19 cellular contexts compared by ENCODE assay signal in the genomic region with DNA sequence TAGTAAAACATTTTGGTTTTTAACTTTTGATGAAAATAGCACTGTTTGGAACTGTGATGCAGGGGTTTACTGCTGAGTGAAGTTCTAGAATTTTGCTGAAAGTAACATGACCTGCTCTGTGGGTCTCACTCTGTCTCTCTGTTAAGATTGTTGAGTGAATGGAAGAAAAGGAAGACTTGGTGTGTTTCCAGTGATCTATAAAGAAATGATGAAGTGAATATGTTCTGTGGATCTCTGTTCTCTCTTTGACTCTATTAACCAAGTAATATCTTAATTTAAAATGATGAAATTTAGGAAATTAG.
A peak's percentile ranks its signal among the peaks of the same experiment; 100 is the strongest.
DNase-seq lines count a peak whose midpoint lies in the region; FAIRE-seq and TF ChIP-seq lines count a peak whose summit lies in the region.
"Had no signal": no experiment of that assay in that cellular context is flagged by ENCODE, and none has a peak within 500 bp of the region (broad histone marks: within the 10 kb centered on the region; RNA-seq: fewer than 3 reads in every experiment).

No MANE protein-coding gene starts in this region.

- CTCF ChIA-PET in activated CD4-positive, alpha-beta T cell treated with anti-CD3 and anti-CD28 coated beads, Interleukin-2, amount 10 ng/mL, durations not matched to agents 7 days and 5 days (lab: Charles Lee) = no interaction called here

- POLR2A ChIA-PET in activated CD4-positive, alpha-beta T cell treated with anti-CD3 and anti-CD28 coated beads, Interleukin-2, amount 10 ng/mL, durations not matched to agents 7 days and 5 days (lab: Charles Lee) = no interaction called here

- no peak overlapping the region for H3K27ac ChIP-seq in BLaER1
- H3K27ac ChIP-seq: KMS-11, Peyer's patch had no signal

- peaks cover 33% of the 10 kb centered on the region for H3K4me1 Mint-ChIP-seq in activated CD4-positive, alpha-beta T cell treated with anti-CD3 and anti-CD28 coated beads, Interleukin-2, amount 10 ng/mL, durations not matched to agents 24 days and 14 days
- H3K4me1 Mint-ChIP-seq in activated CD4-positive, alpha-beta T cell treated with anti-CD3 and anti-CD28 coated beads, Interleukin-2, amount 10 ng/mL, durations not matched to agents 7 days and 5 days = peaks cover 30% of the 10 kb centered on the region
- H3K4me1 Mint-ChIP-seq in activated naive CD8-positive, alpha-beta T cell (ENCODE audit: low read depth) = peaks cover 69% of the 10 kb centered on the region

- no peaks in the 10 kb centered on the region for H3K27me3 ChIP-seq in BLaER1
- H3K27me3 ChIP-seq: Peyer's patch had no signal

- H3K4me2 ChIP-seq in BLaER1 = peak overlapping the region; percentile 31
- H3K4me2 ChIP-seq: KMS-11 had no signal

- H3K4me1 ChIP-seq in BLaER1 = peaks cover 38% of the 10 kb centered on the region
- H3K4me1 ChIP-seq: Peyer's patch had no signal

- no peaks in the 10 kb centered on the region for H3K36me3 ChIP-seq in BLaER1
- H3K36me3 ChIP-seq: Peyer's patch had no signal

- TF ChIP-seq POLR2A in H54 (IDR thresholded peaks at IDR 0.05; ENCODE audit: low read depth, low read length) = no peak

- H3K9ac ChIP-seq in BLaER1 = no peak overlapping the region
- H3K9ac ChIP-seq: KMS-11 had no signal

- peak overlapping the region; percentile 53 for H3K4me3 Mint-ChIP-seq in activated CD4-positive, alpha-beta T cell treated with anti-CD3 and anti-CD28 coated beads, Interleukin-2, amount 10 ng/mL, durations not matched to agents 24 days and 14 days
- H3K4me3 Mint-ChIP-seq in activated CD4-positive, alpha-beta T cell treated with anti-CD3 and anti-CD28 coated beads, Interleukin-2, amount 10 ng/mL, durations not matched to agents 7 days and 5 days = no peak overlapping the region
- H3K4me3 Mint-ChIP-seq in activated naive CD8-positive, alpha-beta T cell = peak overlapping the region; percentile 59

- H3K27ac Mint-ChIP-seq in activated CD4-positive, alpha-beta T cell treated with anti-CD3 and anti-CD28 coated beads, Interleukin-2, amount 10 ng/mL, durations not matched to agents 24 days and 14 days = peak overlapping the region; percentile 63
- no peak overlapping the region for H3K27ac Mint-ChIP-seq in activated CD4-positive, alpha-beta T cell treated with anti-CD3 and anti-CD28 coated beads, Interleukin-2, amount 10 ng/mL, durations not matched to agents 7 days and 5 days
- peak overlapping the region; percentile 59 for H3K27ac Mint-ChIP-seq in activated naive CD8-positive, alpha-beta T cell

- intact Hi-C loops in activated CD4-positive, alpha-beta T cell treated with anti-CD3 and anti-CD28 coated beads, Interleukin-2, amount 10 ng/mL, durations not matched to agents 24 days and 14 days (cut with micrococcal nuclease) = no loop called here

- H3K9me3 Mint-ChIP-seq in activated CD4-positive, alpha-beta T cell treated with anti-CD3 and anti-CD28 coated beads, Interleukin-2, amount 10 ng/mL, durations not matched to agents 24 days and 14 days = peaks cover 9% of the 10 kb centered on the region
- H3K9me3 Mint-ChIP-seq in activated CD4-positive, alpha-beta T cell treated with anti-CD3 and anti-CD28 coated beads, Interleukin-2, amount 10 ng/mL, durations not matched to agents 7 days and 5 days = peaks cover 10% of the 10 kb centered on the region
- H3K9me3 Mint-ChIP-seq in activated naive CD8-positive, alpha-beta T cell (ENCODE audit: low read depth) = no peaks in the 10 kb centered on the region
- H3K9me3 Mint-ChIP-seq: CD4-positive, alpha-beta memory T cell had no signal

- H3K9me3 ChIP-seq in BLaER1 = peaks cover 2% of the 10 kb centered on the region; the same call in 1 of the 2 replicates
- H3K9me3 ChIP-seq: Peyer's patch had no signal

- FAIRE-seq in HTR-8/SVneo (lab: Jason Lieb, UNC) (peak; percentile 80), H54 (lab: Jason Lieb, UNC) (no peak)

- DNase-seq in activated CD4-positive, alpha-beta T cell treated with anti-CD3 and anti-CD28 coated beads, Interleukin-2, amount 10 ng/mL, durations not matched to agents 24 days and 14 days = no peak
- no peak for DNase-seq in activated CD4-positive, alpha-beta T cell treated with anti-CD3 and anti-CD28 coated beads, Interleukin-2, amount 10 ng/mL, durations not matched to agents 7 days and 5 days
- DNase-seq in HTR-8/SVneo (ENCODE audit: insufficient read length, low spot score) (no peak), NCI-H2029 treated with DMSO at 0.1 percent for 48 hours (lab: John Stamatoyannopoulos, UW) (no peak), H54 (ENCODE audit: insufficient read length, low spot score) (no peak)
- no peak for DNase-seq in stimulated activated CD4-positive, alpha-beta T cell treated with anti-CD3 and anti-CD28 coated beads, Interleukin-12 subunit alpha, Interleukin-12 subunit beta, amount 100 ng/mL, for 4 hours
- DNase-seq: CD4-positive, alpha-beta memory T cell; GF-D8; MM.1S; NCI-H1105 treated with DMSO at 0.1 percent for 48 hours; NCI-H187 treated with DMSO at 0.1 percent for 48 hours; NCI-H2171; NCI-H446 treated with DMSO at 0.1 percent for 48 hours; NCI-H748 treated with DMSO at 0.1 percent for 48 hours; Right ventricle myocardium superior had no signal

- H3K36me3 Mint-ChIP-seq in activated CD4-positive, alpha-beta T cell treated with anti-CD3 and anti-CD28 coated beads, Interleukin-2, amount 10 ng/mL, durations not matched to agents 24 days and 14 days (ENCODE audit: low read depth) = peaks cover 43% of the 10 kb centered on the region
- peaks cover 30% of the 10 kb centered on the region for H3K36me3 Mint-ChIP-seq in activated CD4-positive, alpha-beta T cell treated with anti-CD3 and anti-CD28 coated beads, Interleukin-2, amount 10 ng/mL, durations not matched to agents 7 days and 5 days (ENCODE audit: low read depth)
- peaks cover 16% of the 10 kb centered on the region for H3K36me3 Mint-ChIP-seq in activated naive CD8-positive, alpha-beta T cell

- H4K20me1 ChIP-seq in BLaER1 = no peaks in the 10 kb centered on the region

- no peak overlapping the region for H3K4me3 ChIP-seq in BLaER1
- H3K4me3 ChIP-seq: Peyer's patch had no signal

- H3K27me3 Mint-ChIP-seq in activated CD4-positive, alpha-beta T cell treated with anti-CD3 and anti-CD28 coated beads, Interleukin-2, amount 10 ng/mL, durations not matched to agents 24 days and 14 days = no peaks in the 10 kb centered on the region
- H3K27me3 Mint-ChIP-seq in activated CD4-positive, alpha-beta T cell treated with anti-CD3 and anti-CD28 coated beads, Interleukin-2, amount 10 ng/mL, durations not matched to agents 7 days and 5 days = no peaks in the 10 kb centered on the region
- no peaks in the 10 kb centered on the region for H3K27me3 Mint-ChIP-seq in activated naive CD8-positive, alpha-beta T cell
- H3K27me3 Mint-ChIP-seq: CD4-positive, alpha-beta memory T cell had no signal
